ENCODE assay signal across 26 cellular contexts in the genomic region with DNA sequence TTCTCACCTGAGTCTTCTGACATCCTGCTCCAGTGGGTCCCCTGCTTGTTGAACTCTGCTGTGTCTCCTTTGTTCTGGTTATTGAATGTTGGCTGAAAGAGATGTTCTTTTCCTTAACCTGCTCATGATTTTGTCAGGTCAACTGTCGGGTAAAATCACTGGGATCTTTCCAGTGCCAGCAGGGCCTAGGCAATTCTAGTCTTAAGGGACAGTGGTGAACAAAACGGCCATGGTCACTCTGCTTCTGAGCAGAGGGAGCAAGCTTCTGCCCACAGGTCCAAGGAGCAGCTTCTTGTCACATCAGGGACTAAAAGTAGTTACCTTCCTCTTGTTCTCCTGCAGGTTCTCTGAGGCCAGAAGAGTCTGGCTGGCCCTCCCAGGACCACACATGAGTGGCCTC.
"Had no signal": no experiment of that assay in that cellular context is flagged by ENCODE, and none has a peak within 500 bp of the region (broad histone marks: within the 10 kb centered on the region; RNA-seq: fewer than 3 reads in every experiment).

No MANE protein-coding gene starts in this region.

- H3K4me1 Mint-ChIP-seq: memory B cell had no signal

- H3K9me3 Mint-ChIP-seq: memory B cell; naive thymus-derived CD4-positive, alpha-beta T cell had no signal

- H3K4me1 ChIP-seq: esophagus squamous epithelium, gastrocnemius medialis, heart right ventricle, left lung had no signal

- H3K9me3 ChIP-seq: esophagus squamous epithelium, gastrocnemius medialis, heart right ventricle, left lung had no signal

- H3K4me3 Mint-ChIP-seq: memory B cell; naive thymus-derived CD4-positive, alpha-beta T cell had no signal

- H3K27me3 ChIP-seq: dorsolateral prefrontal cortex, esophagus squamous epithelium, gastrocnemius medialis had no signal

- FAIRE-seq: colon, endothelial cell of umbilical vein, islet of Langerhans, keratinocyte had no signal

- ATAC-seq: gastrocnemius medialis; heart right ventricle; left cardiac atrium; left lung; left ventricle myocardium superior; naive thymus-derived CD4-positive, alpha-beta T cell had no signal

- H3K27ac Mint-ChIP-seq: memory B cell had no signal

- H3K4me3 ChIP-seq: coronary artery, dorsolateral prefrontal cortex, esophagus squamous epithelium, gastrocnemius medialis, heart right ventricle, left lung, lung had no signal

- H3K36me3 Mint-ChIP-seq: memory B cell; naive thymus-derived CD4-positive, alpha-beta T cell had no signal

- H3K27ac ChIP-seq: coronary artery, dorsolateral prefrontal cortex, esophagus squamous epithelium, gastrocnemius medialis, heart right ventricle, left lung had no signal

- DNase-seq: dermis blood vessel endothelial cell; dorsolateral prefrontal cortex; effector CD4-positive, alpha-beta T cell; effector memory CD4-positive, alpha-beta T cell; esophagus squamous epithelium; foreskin fibroblast; foreskin melanocyte; gastrocnemius medialis; glutamatergic neuron; head of caudate nucleus; heart right ventricle; hippocampal formation; left cardiac atrium; left lung; left ventricle myocardium superior; mammary epithelial cell; mesendoderm; midbrain; naive thymus-derived CD4-positive, alpha-beta T cell had no signal

- H3K36me3 ChIP-seq: esophagus squamous epithelium, gastrocnemius medialis, heart right ventricle, left lung had no signal
